In the genomic region with DNA sequence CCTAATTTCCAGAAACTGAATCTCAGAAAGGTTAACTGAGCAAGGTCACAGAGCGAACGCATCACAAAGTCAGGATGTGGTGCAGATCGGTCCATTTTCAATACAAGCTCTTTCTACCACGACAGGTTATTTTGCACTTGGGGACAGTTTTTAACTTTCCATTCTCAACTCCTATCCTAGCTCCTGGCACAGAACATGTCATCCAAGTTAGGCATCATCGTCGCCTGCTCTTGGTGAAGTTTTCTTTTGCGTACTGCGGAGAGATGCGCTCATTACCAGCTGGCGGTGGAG, we compare ENCODE assay signal across 8 cellular contexts. TPM values are rescaled to one million over a fixed set of nuclear protein-coding genes. Genes with fewer than 3 reads are reported as not detected.
DNase-seq lines count a peak whose midpoint lies in the region; ATAC-seq and TF ChIP-seq lines count a peak whose summit lies in the region.

No MANE protein-coding gene starts in this region.

- H4K91ac ChIP-seq in trophoblast cell (ENCODE audit: low read depth, low read length) = no peak overlapping the region

- H3K4me2 ChIP-seq in trophoblast cell (ENCODE audit: low read length) = peak overlapping the region; percentile 78

- peaks cover 8% of the 10 kb centered on the region for H3K79me2 ChIP-seq in trophoblast cell (ENCODE audit: control insufficient read depth, insufficient read depth, low read length, poor library complexity)

- H3K36me3 ChIP-seq in HUES6 (ENCODE audit: control insufficient read depth, insufficient read depth, low read length) (peaks cover 14% of the 10 kb centered on the region), trophoblast cell (ENCODE audit: control insufficient read depth in 1 of 2, insufficient read depth in 2 of 2, low read length in 2 of 2) (peaks cover 8 to 14% of the 10 kb centered on the region in 2 experiments)

- H3K27ac ChIP-seq in HUES6 (ENCODE audit: low read depth, low read length) = no peak overlapping the region
- peak overlapping the region; percentile 20 for H3K27ac ChIP-seq in trophoblast cell (ENCODE audit: low read depth, low read length)

- no peak overlapping the region for H3K4ac ChIP-seq in trophoblast cell (ENCODE audit: low read depth, low read length)

- H2BK12ac ChIP-seq in trophoblast cell (ENCODE audit: low read length) = no peak overlapping the region

- peak overlapping the region; percentile 47 for H2AFZ ChIP-seq in trophoblast cell (ENCODE audit: insufficient read depth, low read length, poor library complexity)

- H3K23ac ChIP-seq in trophoblast cell (ENCODE audit: low read length) = no peak overlapping the region

- H3K4me1 ChIP-seq in HUES6 (ENCODE audit: control insufficient read depth, insufficient read depth, low read length) (peaks cover 15% of the 10 kb centered on the region; the same call in 1 of the 2 replicates), trophoblast cell (ENCODE audit: control insufficient read depth in 1 of 2, insufficient read depth in 2 of 2, low read length in 2 of 2) (peaks cover 2 to 3% of the 10 kb centered on the region in 2 experiments)

- no CpG with 5 or more reads among the region's 10 CpGs for WGBS in trophoblast cell (ENCODE audit: extremely low coverage, insufficient coverage, insufficient read length)

- no peak overlapping the region for H3K18ac ChIP-seq in trophoblast cell (ENCODE audit: low read length)

- H3K4me3 ChIP-seq in GM12865 (ENCODE audit: low read depth, low read length) = peak overlapping the region; percentile 94
- peak overlapping the region; percentile 90 for H3K4me3 ChIP-seq in HUES6 (ENCODE audit: low read depth, low read length)
- peak overlapping the region; percentile 68 for H3K4me3 ChIP-seq in epithelial cell of proximal tubule (ENCODE audit: low read depth, low read length)
- H3K4me3 ChIP-seq in trophoblast cell (ENCODE audit: low read depth, low read length) = peak overlapping the region; percentile 54

- no peak for ATAC-seq in GM21619 (IDR thresholded peaks at IDR 0.05; ENCODE audit: unreplicated experiment)

- H2BK5ac ChIP-seq in trophoblast cell (ENCODE audit: low read depth, low read length, poor library complexity) = no peak overlapping the region

- no peak overlapping the region for H3K14ac ChIP-seq in trophoblast cell (ENCODE audit: low read length)

- DNase-seq in GM12865 (ENCODE audit: low read depth) (no peak), epithelial cell of proximal tubule (ENCODE audit: low read depth) (no peak), trophoblast cell (no peak), DMS 273 (lab: John Stamatoyannopoulos, UW; ENCODE audit: unreplicated experiment) (no peak), T-helper 2 cell (no peak), NCI-H1436 (lab: John Stamatoyannopoulos, UW) (no peak)

- peak overlapping the region; percentile 67 for H4K8ac ChIP-seq in trophoblast cell (ENCODE audit: low read depth, low read length)

- TF ChIP-seq CTCF in GM12865 (IDR thresholded peaks at IDR 0.05; ENCODE audit: insufficient read depth, low read depth, low read length, missing control alignments) (no peak), epithelial cell of proximal tubule (conservative IDR thresholded peaks at IDR 0.05; ENCODE audit: low read depth, low read length) (peak; percentile 16)

- H2AK5ac ChIP-seq in trophoblast cell (ENCODE audit: low read length) = no peak overlapping the region

- no peak overlapping the region for H2BK120ac ChIP-seq in trophoblast cell (ENCODE audit: insufficient read depth, low read length, poor library complexity)

- H4K12ac ChIP-seq in trophoblast cell (ENCODE audit: low read depth, low read length) = no peak overlapping the region

- H3K9me3 ChIP-seq in HUES6 (ENCODE audit: control insufficient read depth, insufficient read depth, low read depth, low read length) = no peaks in the 10 kb centered on the region
- no peaks in the 10 kb centered on the region for H3K9me3 ChIP-seq in trophoblast cell (ENCODE audit: insufficient read depth, low read depth, low read length)

- no peaks in the 10 kb centered on the region for H3K27me3 ChIP-seq in HUES6 (ENCODE audit: control insufficient read depth, insufficient read depth, low read length)
- H3K27me3 ChIP-seq in trophoblast cell (ENCODE audit: insufficient read depth, low read length) = no peaks in the 10 kb centered on the region

- H3K9ac ChIP-seq in HUES6 (ENCODE audit: low read length) (peak overlapping the region; percentile 63), trophoblast cell (ENCODE audit: low read length) (peak overlapping the region; percentile 46)

- H3K79me1 ChIP-seq in trophoblast cell (ENCODE audit: low read length) = peaks cover 8% of the 10 kb centered on the region

RNA-seq across cellular contexts. Expression of a gene that starts 15.5 kb away (rescaled TPM):
- total RNA-seq in epithelial cell of proximal tubule = 2.1 and 6.3 TPM in 2 replicates
- 16.3 and 17.4 TPM in 2 replicates for polyA plus RNA-seq in trophoblast cell (2013)
